Comparison of ENCODE assay signal across 12 cellular contexts in genomic region chr4:146134761-146135160, GRCh38. TPM values are rescaled to one million over a fixed set of nuclear protein-coding genes. Genes with fewer than 3 reads are reported as not detected.
DNase-seq lines count a peak whose midpoint lies in the region; ATAC-seq, FAIRE-seq and TF ChIP-seq lines count a peak whose summit lies in the region.
"Had no signal": no experiment of that assay in that cellular context is flagged by ENCODE, and none has a peak within 500 bp of the region (broad histone marks: within the 10 kb centered on the region; RNA-seq: fewer than 3 reads in every experiment).

No MANE protein-coding gene starts in this region.

- H3K36me3 ChIP-seq in bronchial epithelial cell (ENCODE audit: control insufficient read depth, insufficient read depth, low read length) (no peaks in the 10 kb centered on the region), MM.1S (replicated peaks; ENCODE audit: insufficient read depth, low read length) (no peaks in the 10 kb centered on the region)
- H3K36me3 ChIP-seq: BLaER1 had no signal

- no peaks in the 10 kb centered on the region for H3F3A ChIP-seq in MM.1S (ENCODE audit: insufficient read depth, low read length)

- no peaks in the 10 kb centered on the region for H3K9me3 ChIP-seq in MM.1S (replicated peaks; ENCODE audit: insufficient read depth, low read length)
- H3K9me3 ChIP-seq: BLaER1 had no signal

- H3K9ac ChIP-seq in MM.1S (ENCODE audit: low read length): no peak overlapping the region
- H3K9ac ChIP-seq: BLaER1 had no signal

- H3K4me1 ChIP-seq in MM.1S (ENCODE audit: low read length): no peaks in the 10 kb centered on the region
- H3K4me1 ChIP-seq: BLaER1 had no signal

- no peaks in the 10 kb centered on the region for H3K9me2 ChIP-seq in MM.1S (replicated peaks; ENCODE audit: insufficient read depth, low read length)

- H3K27ac ChIP-seq in MM.1S (ENCODE audit: low read length): no peak overlapping the region
- H3K27ac ChIP-seq: BLaER1, coronary artery had no signal

- H3K27me3 ChIP-seq in bronchial epithelial cell (ENCODE audit: control insufficient read depth, insufficient read depth, low read length) (no peaks in the 10 kb centered on the region), MM.1S (replicated peaks; ENCODE audit: insufficient read depth, low read length) (no peaks in the 10 kb centered on the region)
- H3K27me3 ChIP-seq: BLaER1 had no signal

- FAIRE-seq in bronchial epithelial cell (lab: Jason Lieb, UNC): peak; percentile 43

- no peak overlapping the region for H3K4me2 ChIP-seq in MM.1S (ENCODE audit: low read depth, low read length)
- H3K4me2 ChIP-seq: BLaER1 had no signal

- H2AFZ ChIP-seq in MM.1S (ENCODE audit: low read length): no peak overlapping the region

- H4K20me1 ChIP-seq in MM.1S (ENCODE audit: insufficient read depth, low read length): no peaks in the 10 kb centered on the region
- H4K20me1 ChIP-seq: BLaER1 had no signal

- DNase-seq in DMS 273 treated with DMSO at 0.1 percent for 48 hours (lab: John Stamatoyannopoulos, UW) (peak; percentile 30), NCI-H2171 (lab: John Stamatoyannopoulos, UW) (peak; percentile 23), bronchial epithelial cell (ENCODE audit: low read depth) (peak; percentile 71), left lobe of liver (ENCODE audit: low spot score) (peak; percentile 80), MM.1S (no peak)
- no peak for DNase-seq in activated CD8-positive, alpha-beta memory T cell treated with anti-CD3 and anti-CD28 coated beads for 24 hours
- DNase-seq: activated T-cell treated with anti-CD3 and anti-CD28 coated beads for 4 hours; stimulated activated naive CD8-positive, alpha-beta T cell treated with anti-CD3 and anti-CD28 coated beads, Interleukin-15, Interleukin-2, amounts not matched to agents 100 U/mL and 50 U/mL, for 24 hours had no signal

- no peak overlapping the region for H3K4me3 ChIP-seq in bronchial epithelial cell (ENCODE audit: low read depth, low read length)
- no peak overlapping the region for H3K4me3 ChIP-seq in MM.1S (ENCODE audit: low read length)
- H3K4me3 ChIP-seq: BLaER1, coronary artery had no signal

- no peaks in the 10 kb centered on the region for H3K79me2 ChIP-seq in MM.1S (ENCODE audit: low read length)

- no peak for TF ChIP-seq CTCF in bronchial epithelial cell (IDR thresholded peaks at IDR 0.05; ENCODE audit: insufficient read depth, low read length, severe bottlenecking)
- TF ChIP-seq CTCF in MM.1S (IDR thresholded peaks at IDR 0.05; ENCODE audit: low read length): no peak

- ATAC-seq in left lobe of liver (peak; percentile 93), HG02610 (IDR thresholded peaks at IDR 0.05; ENCODE audit: unreplicated experiment) (no peak), GM21526 (IDR thresholded peaks at IDR 0.05; ENCODE audit: low FRiP score, unreplicated experiment) (no peak)
- ATAC-seq: stimulated activated naive CD8-positive, alpha-beta T cell treated with anti-CD3 and anti-CD28 coated beads, Interleukin-15, Interleukin-2, amounts not matched to agents 100 U/mL and 50 U/mL, for 24 hours had no signal

RNA-seq across cellular contexts. Expression of gene LSM6, which starts 40.8 kb away (rescaled TPM):
- total RNA-seq in bronchial epithelial cell: 26.3 and 27.4 TPM in 2 replicates
- 8.2 TPM for total RNA-seq in left lobe of liver

Comparison
In these comparisons a context has a peak if more than half of its experiments do, and no peak if none do; other contexts are left out.
1. DNase-seq: peak in DMS 273 treated with DMSO at 0.1 percent for 48 hours (single experiment), NCI-H2171 (single experiment), bronchial epithelial cell (single experiment) and left lobe of liver (single experiment); none in activated CD8-positive, alpha-beta memory T cell treated with anti-CD3 and anti-CD28 coated beads for 24 hours (single experiment) and MM.1S (single experiment).